ENCODE assay signal across 9 cellular contexts in genomic region chr9:137666950-137667670, GRCh38. TPM values are rescaled to one million over a fixed set of nuclear protein-coding genes. Genes with fewer than 3 reads are reported as not detected.
DNase-seq lines count a peak whose midpoint lies in the region; ATAC-seq lines count a peak whose summit lies in the region.
"Had no signal": no experiment of that assay in that cellular context is flagged by ENCODE, and none has a peak within 500 bp of the region (broad histone marks: within the 10 kb centered on the region; RNA-seq: fewer than 3 reads in every experiment).

No MANE protein-coding gene starts in this region.

- no peak overlapping the region for H2AFZ ChIP-seq in GM23248

- in situ Hi-C loops in GM23248 (cut with MboI) = no loop called here

- H3K9me3 Mint-ChIP-seq in natural killer cell treated with Interleukin-12 subunit alpha and Interleukin-12 subunit beta and Interleukin-15 and Interleukin-18, amount 100 ng/mL, for 72 hours = no peaks in the 10 kb centered on the region

- no peaks in the 10 kb centered on the region for H3K4me1 ChIP-seq in GM23248 (ENCODE audit: insufficient read depth)

- H3K4me1 Mint-ChIP-seq in natural killer cell treated with Interleukin-12 subunit alpha and Interleukin-12 subunit beta and Interleukin-15 and Interleukin-18, amount 100 ng/mL, for 72 hours (ENCODE audit: low read depth in 2 of 2) = peaks cover 36 to 38% of the 10 kb centered on the region in 2 donors

- peaks cover 7% of the 10 kb centered on the region for H3K36me3 Mint-ChIP-seq in natural killer cell treated with Interleukin-12 subunit alpha and Interleukin-12 subunit beta and Interleukin-15 and Interleukin-18, amount 100 ng/mL, for 72 hours

- no peak overlapping the region for H3K9ac ChIP-seq in GM23248

- peak overlapping the region; percentile 20 to 55 for H3K27ac Mint-ChIP-seq in natural killer cell treated with Interleukin-12 subunit alpha and Interleukin-12 subunit beta and Interleukin-15 and Interleukin-18, amount 100 ng/mL, for 72 hours

- no peaks in the 10 kb centered on the region for H3K27me3 ChIP-seq in GM23248 (replicated peaks; ENCODE audit: insufficient read depth)

- ATAC-seq in natural killer cell treated with Interleukin-12 subunit alpha and Interleukin-12 subunit beta and Interleukin-15 and Interleukin-18, amount 100 ng/mL, for 72 hours = no peak
- ATAC-seq in HG03520 (IDR thresholded peaks at IDR 0.05; ENCODE audit: unreplicated experiment) = no peak

- no peak overlapping the region for H3K4me3 ChIP-seq in GM23248

- no peak overlapping the region for H3K4me3 Mint-ChIP-seq in natural killer cell treated with Interleukin-12 subunit alpha and Interleukin-12 subunit beta and Interleukin-15 and Interleukin-18, amount 100 ng/mL, for 72 hours

- no peaks in the 10 kb centered on the region for H3K27me3 Mint-ChIP-seq in natural killer cell treated with Interleukin-12 subunit alpha and Interleukin-12 subunit beta and Interleukin-15 and Interleukin-18, amount 100 ng/mL, for 72 hours

- H3K79me2 ChIP-seq in GM23248 (ENCODE audit: insufficient read depth) = peaks cover 96% of the 10 kb centered on the region

- H3F3A ChIP-seq in GM23248 (ENCODE audit: insufficient read depth) = peaks cover under 1% of the 10 kb centered on the region; the same call in 1 of the 2 replicates

- DNase-seq in DMS53 (lab: John Stamatoyannopoulos, UW) = peak; percentile 84
- peak; percentile 11 to 18 for DNase-seq in NCI-H187 (lab: John Stamatoyannopoulos, UW)
- DNase-seq in cerebellar cortex (ENCODE audit: low spot score) = peak; percentile 48
- no peak for DNase-seq in natural killer cell treated with Interleukin-12 subunit alpha and Interleukin-12 subunit beta and Interleukin-15 and Interleukin-18, amount 100 ng/mL, for 72 hours (ENCODE audit: low spot score)
- DNase-seq in HPDE6-E6E7 (ENCODE audit: extremely low spot score) = no peak
- no peak for DNase-seq in dedifferentiated amniotic fluid mesenchymal stem cell (ENCODE audit: extremely low spot score)
- DNase-seq in GM23248 = no peak
- DNase-seq: stimulated activated CD4-positive, alpha-beta T cell treated with anti-CD3 and anti-CD28 coated beads, Interleukin-4, amount 100 ng/mL, for 1 hour had no signal

- H3K36me3 ChIP-seq in GM23248 (ENCODE audit: low read depth) = no peaks in the 10 kb centered on the region

- no peak overlapping the region for H3K4me2 ChIP-seq in GM23248 (ENCODE audit: unreplicated experiment)

- no peaks in the 10 kb centered on the region for H3K9me3 ChIP-seq in GM23248 (ENCODE audit: low read depth)

- H3K27ac ChIP-seq in GM23248 = no peak overlapping the region

- WGBS in GM23248 (ENCODE audit: low coverage in 1 of 2, low lambda C conversion rate in 2 of 2, missing lambda C conversion rate in 2 of 2), 2 experiments = 67 to 68% methylated on average over 16 of the region's 16 CpGs

- H4K20me1 ChIP-seq in GM23248 (ENCODE audit: insufficient read depth) = peaks cover 5% of the 10 kb centered on the region

- no peaks in the 10 kb centered on the region for H3K9me2 ChIP-seq in GM23248 (ENCODE audit: insufficient read depth)

RNA-seq across cellular contexts. Expression of gene EHMT1, which starts 48.3 kb away (rescaled TPM):
- 100 to 1,000 TPM in 1 of 2 donors, 10 to 100 TPM in 1; 93.1 to 184 TPM for total RNA-seq in natural killer cell treated with Interleukin-12 subunit alpha and Interleukin-12 subunit beta and Interleukin-15 and Interleukin-18, amount 100 ng/mL, for 72 hours
- 26.8 and 43.6 TPM in 2 replicates for total RNA-seq in GM23248 (2014; rRNA removed; shearing (Covaris generic))
- polyA plus RNA-seq in GM23248 (2016; fragmentation: Nextera tagmentation; extraction: Ambion mirVana) = 31.0 and 33.7 TPM in 2 replicates

Comparison
In these comparisons a context has a peak if more than half of its experiments do, and no peak if none do; other contexts are left out.
1. DNase-seq: peak in DMS53 (single experiment), NCI-H187 (2 of 2) and cerebellar cortex (single experiment); none in natural killer cell treated with Interleukin-12 subunit alpha and Interleukin-12 subunit beta and Interleukin-15 and Interleukin-18, amount 100 ng/mL, for 72 hours (single experiment), HPDE6-E6E7 (single experiment), dedifferentiated amniotic fluid mesenchymal stem cell (single experiment) and GM23248 (single experiment).